Comparison of ENCODE assay signal across 10 cellular contexts in the genomic region with DNA sequence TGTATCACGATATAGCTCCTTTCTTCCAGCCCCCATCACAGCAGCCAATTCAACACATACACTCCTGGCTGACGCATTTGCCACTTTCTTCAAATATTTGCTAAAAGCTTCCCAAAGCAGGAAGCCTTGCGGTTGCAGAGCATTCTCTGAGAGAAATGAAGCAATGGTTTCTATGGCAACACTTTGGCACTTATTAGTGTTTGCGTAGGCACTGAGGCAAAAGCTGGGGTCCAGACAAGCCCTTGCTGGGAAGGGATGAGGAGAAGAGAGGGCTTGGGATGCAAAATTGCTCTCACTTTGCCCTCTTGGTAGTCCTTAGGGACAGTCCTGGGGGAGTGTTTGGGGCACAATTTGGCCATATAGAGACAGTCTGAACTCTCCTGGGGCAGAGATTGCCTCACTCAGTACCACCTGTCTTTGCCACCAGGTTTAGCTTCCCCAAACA. TPM values are rescaled to one million over a fixed set of nuclear protein-coding genes. Genes with fewer than 3 reads are reported as not detected.
A peak's percentile ranks its signal among the peaks of the same experiment; 100 is the strongest.
DNase-seq lines count a peak whose midpoint lies in the region; ATAC-seq and TF ChIP-seq lines count a peak whose summit lies in the region.
"Had no signal": no experiment of that assay in that cellular context is flagged by ENCODE, and none has a peak within 500 bp of the region (broad histone marks: within the 10 kb centered on the region; RNA-seq: fewer than 3 reads in every experiment).

No MANE protein-coding gene starts in this region.

- WGBS in heart right ventricle, 2 donors: 51 to 58% methylated on average over 4 of the region's 4 CpGs

- DNase-seq in NCI-H748 (lab: John Stamatoyannopoulos, UW; ENCODE audit: unreplicated experiment) (peak; percentile 65), NCI-H748 treated with DMSO at 0.1 percent for 48 hours (lab: John Stamatoyannopoulos, UW) (no peak), HS-5 (ENCODE audit: low read depth) (peak; percentile 28), astrocyte of the cerebellum (ENCODE audit: low read depth) (peak; percentile 93), osteoblast (ENCODE audit: insufficient read length, low spot score, missing footprints) (peak; percentile 9), NCI-H2171 treated with DMSO at 0.1 percent for 48 hours (lab: John Stamatoyannopoulos, UW) (no peak), heart right ventricle (no peak), NCI-H146 treated with DMSO at 0.1 percent for 48 hours (lab: John Stamatoyannopoulos, UW; ENCODE audit: unreplicated experiment) (no peak)

- H3K27ac ChIP-seq in osteoblast (ENCODE audit: low read depth, low read length): peak overlapping the region; percentile 83
- H3K27ac ChIP-seq in heart right ventricle: no peak overlapping the region
- H3K27ac ChIP-seq: BLaER1 treated with 17β-estradiol and CSF1 and Interleukin-3, amounts not matched to agents 10 nM and 100 nM; thoracic aorta had no signal

- no peak for ATAC-seq in heart right ventricle

- no peaks in the 10 kb centered on the region for H3K79me2 ChIP-seq in osteoblast (ENCODE audit: insufficient read depth, low read length)

- no peak overlapping the region for H2AFZ ChIP-seq in osteoblast (ENCODE audit: low read length)

- H3K36me3 ChIP-seq in osteoblast (ENCODE audit: insufficient read depth, low read length) (no peaks in the 10 kb centered on the region), heart right ventricle (no peaks in the 10 kb centered on the region)
- H3K36me3 ChIP-seq: BLaER1 treated with 17β-estradiol and CSF1 and Interleukin-3, amounts not matched to agents 10 nM and 100 nM; thoracic aorta had no signal

- intact Hi-C loops in heart right ventricle (cut with DNase I): no loop called here

- H4K20me1 ChIP-seq in osteoblast (ENCODE audit: insufficient read depth, low read length): no peaks in the 10 kb centered on the region

- in situ Hi-C loops in astrocyte of the cerebellum (cut with HindIII; ENCODE audit: low sequenced_read_pairs): no loop called here

- H3K4me3 ChIP-seq in astrocyte of the cerebellum (ENCODE audit: low read depth, low read length): no peak overlapping the region
- peak overlapping the region; percentile 5 for H3K4me3 ChIP-seq in osteoblast (ENCODE audit: insufficient read depth, low read length)
- no peak overlapping the region for H3K4me3 ChIP-seq in heart right ventricle
- H3K4me3 ChIP-seq: BLaER1 treated with 17β-estradiol and CSF1 and Interleukin-3, amounts not matched to agents 10 nM and 100 nM; thoracic aorta had no signal

- H3K9me3 ChIP-seq in osteoblast (ENCODE audit: low read depth, low read length) (no peaks in the 10 kb centered on the region), heart right ventricle (no peaks in the 10 kb centered on the region)
- H3K9me3 ChIP-seq: thoracic aorta had no signal

- peak overlapping the region; percentile 50 for H3K4me2 ChIP-seq in osteoblast (ENCODE audit: insufficient read depth, low read length)
- H3K4me2 ChIP-seq: BLaER1 treated with 17β-estradiol and CSF1 and Interleukin-3, amounts not matched to agents 10 nM and 100 nM had no signal

- TF ChIP-seq CTCF in astrocyte of the cerebellum (IDR thresholded peaks at IDR 0.05; ENCODE audit: low read depth, low read length, missing control alignments) (no peak), osteoblast (IDR thresholded peaks at IDR 0.05; ENCODE audit: extremely low read depth, low read depth, low read length) (no peak), heart right ventricle (IDR thresholded peaks at IDR 0.05) (no peak)

- H3K27me3 ChIP-seq in osteoblast (ENCODE audit: insufficient read depth, low read length) (peaks cover 8% of the 10 kb centered on the region), heart right ventricle (peaks cover 0 to 89% (median 0%) of the 10 kb centered on the region in 7 donors)

- H3K4me1 ChIP-seq in osteoblast (ENCODE audit: insufficient read depth, low read length) (peaks cover 22% of the 10 kb centered on the region), heart right ventricle (peaks cover 0 to 4% (median 0%) of the 10 kb centered on the region in 9 donors)
- H3K4me1 ChIP-seq: BLaER1 treated with 17β-estradiol and CSF1 and Interleukin-3, amounts not matched to agents 10 nM and 100 nM had no signal

RNA-seq across cellular contexts. Expression of a gene that starts 55.0 kb away (rescaled TPM):
- total RNA-seq in osteoblast: 1.4 and 2.4 TPM in 2 replicates
- total RNA-seq in heart right ventricle: 1 to 10 TPM in 2 of 10 donors, under 1 TPM in 8; 0.11 to 1.4 (median 0.47) TPM
- under 1 TPM; under 0.01 to 0.07 TPM for polyA plus RNA-seq in heart right ventricle

Comparison
In these comparisons a context has a peak if more than half of its experiments do, and no peak if none do; other contexts are left out.
1. DNase-seq: peak in NCI-H748 (single experiment), HS-5 (single experiment), astrocyte of the cerebellum (single experiment) and osteoblast (single experiment); none in NCI-H748 treated with DMSO at 0.1 percent for 48 hours (single experiment), NCI-H2171 treated with DMSO at 0.1 percent for 48 hours (single experiment), heart right ventricle (0 of 2) and NCI-H146 treated with DMSO at 0.1 percent for 48 hours (single experiment).